Comparison of ENCODE assay signal across 11 cellular contexts in the genomic region with DNA sequence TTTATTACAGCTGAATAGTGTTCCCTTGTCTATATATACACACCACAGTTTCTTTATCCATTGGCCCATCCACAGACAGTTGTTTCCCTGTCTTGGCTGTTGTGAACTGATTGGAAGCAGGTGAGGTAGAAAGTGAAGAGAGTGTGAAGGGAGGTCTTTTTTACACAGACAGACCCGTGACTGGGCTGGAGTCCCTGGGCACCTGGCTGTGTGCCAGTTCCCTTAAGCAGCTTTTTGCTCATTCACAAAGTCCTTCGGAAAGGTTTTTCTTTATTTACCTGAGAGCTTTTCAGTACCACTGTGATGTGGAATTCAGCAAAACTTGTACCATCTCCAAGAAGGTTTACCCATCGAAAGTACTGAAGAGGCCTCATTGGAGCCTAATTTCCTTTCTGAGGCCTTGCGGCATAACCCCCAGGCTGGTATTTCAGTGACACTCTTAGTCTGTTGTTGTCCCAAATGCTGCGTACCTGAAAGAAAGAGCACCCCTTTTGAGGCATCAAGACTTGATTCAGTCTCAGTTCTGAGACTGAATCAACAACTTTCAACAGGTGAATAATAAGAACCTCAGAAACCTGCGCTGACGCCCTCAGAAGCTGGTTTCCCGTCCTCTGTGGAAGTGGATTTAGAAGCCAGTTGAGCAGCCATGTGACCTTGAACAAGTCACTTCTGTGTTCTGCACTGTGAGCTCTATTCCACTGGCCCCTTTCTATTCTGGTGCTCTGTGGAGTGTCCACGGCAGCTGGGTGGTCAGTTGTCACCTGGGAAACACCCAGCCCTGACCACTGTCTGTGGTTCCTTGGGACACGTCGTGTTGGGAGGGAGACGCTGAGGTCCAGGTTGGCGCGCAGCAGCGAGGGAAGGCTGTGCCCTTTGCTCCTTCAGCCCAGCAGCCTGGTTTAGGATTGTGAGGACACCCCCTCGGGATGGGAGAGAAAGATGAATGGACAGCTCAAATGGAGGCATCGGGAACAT. TPM values are rescaled to one million over a fixed set of nuclear protein-coding genes. Genes with fewer than 3 reads are reported as not detected.
A peak's percentile ranks its signal among the peaks of the same experiment; 100 is the strongest.
DNase-seq lines count a peak whose midpoint lies in the region; ATAC-seq, FAIRE-seq and TF ChIP-seq lines count a peak whose summit lies in the region.
"Had no signal": no experiment of that assay in that cellular context is flagged by ENCODE, and none has a peak within 500 bp of the region (broad histone marks: within the 10 kb centered on the region; RNA-seq: fewer than 3 reads in every experiment).

No MANE protein-coding gene starts in this region.

- H3K9me3 ChIP-seq in HEK293 (ENCODE audit: control insufficient read depth, insufficient read depth, low read depth, low read length) (no peaks in the 10 kb centered on the region), osteoblast (ENCODE audit: low read depth, low read length) (no peaks in the 10 kb centered on the region)

- peaks cover 72% of the 10 kb centered on the region for H3K36me3 Mint-ChIP-seq in T-helper 2 cell treated with Interferon-gamma antibody and Interleukin-4, amounts not matched to agents 5 μg/mL and 100 μg/mL, for 36 hours (ENCODE audit: low read depth)
- peaks cover 73% of the 10 kb centered on the region for H3K36me3 Mint-ChIP-seq in activated naive CD8-positive, alpha-beta T cell treated with anti-CD3 and anti-CD28 coated beads, Interleukin-2, amount 50 U/mL, for 24 hours (ENCODE audit: low read depth)

- H3K27me3 Mint-ChIP-seq in T-helper 2 cell treated with Interferon-gamma antibody and Interleukin-4, amounts not matched to agents 5 μg/mL and 100 μg/mL, for 36 hours (ENCODE audit: low read depth): no peaks in the 10 kb centered on the region
- H3K27me3 Mint-ChIP-seq in activated naive CD8-positive, alpha-beta T cell treated with anti-CD3 and anti-CD28 coated beads, Interleukin-2, amount 50 U/mL, for 24 hours: no peaks in the 10 kb centered on the region

- ATAC-seq in activated naive CD8-positive, alpha-beta T cell treated with anti-CD3 and anti-CD28 coated beads, Interleukin-2, amount 50 U/mL, for 24 hours: no peak
- ATAC-seq in GM18870 (IDR thresholded peaks at IDR 0.05; ENCODE audit: unreplicated experiment): no peak

- H3K4me2 ChIP-seq in osteoblast (ENCODE audit: insufficient read depth, low read length): no peak overlapping the region

- H2AFZ ChIP-seq in osteoblast (ENCODE audit: low read length): no peak overlapping the region

- no peak for TF ChIP-seq POLR2A in GM12892 (IDR thresholded peaks at IDR 0.05; ENCODE audit: low read depth, low read length)

- no peak for DNase-seq in T-helper 2 cell treated with Interferon-gamma antibody and Interleukin-4, amounts not matched to agents 5 μg/mL and 100 μg/mL, for 36 hours (ENCODE audit: low spot score)
- DNase-seq in T-helper 2 cell (no peak), osteoblast (ENCODE audit: insufficient read length, low spot score, missing footprints) (no peak), GM12892 (ENCODE audit: insufficient read length) (no peak), nucleus accumbens (lab: John Stamatoyannopoulos, UW) (no peak)
- no peak for DNase-seq in activated naive CD8-positive, alpha-beta T cell treated with anti-CD3 and anti-CD28 coated beads, Interleukin-2, amount 50 U/mL, for 24 hours
- DNase-seq: brain microvascular endothelial cell, NCI-H2029 had no signal

- CTCF ChIA-PET in HEK293 (lab: Yijun Ruan, JAX): interaction anchor here (0.5 to 3.0 kb wide), 6 partner anchors 11 to 1631 kb away, joined by 3 to 13 read pairs (median 4); no protein-coding TSS in a partner anchor

- H3K27me3 ChIP-seq in osteoblast (ENCODE audit: insufficient read depth, low read length): no peaks in the 10 kb centered on the region
- H3K27me3 ChIP-seq: brain microvascular endothelial cell had no signal

- H3K9me3 Mint-ChIP-seq in T-helper 2 cell treated with Interferon-gamma antibody and Interleukin-4, amounts not matched to agents 5 μg/mL and 100 μg/mL, for 36 hours: no peaks in the 10 kb centered on the region
- H3K9me3 Mint-ChIP-seq in activated naive CD8-positive, alpha-beta T cell treated with anti-CD3 and anti-CD28 coated beads, Interleukin-2, amount 50 U/mL, for 24 hours: no peaks in the 10 kb centered on the region

- POLR2A ChIA-PET in HEK293 (lab: Yijun Ruan, JAX): no interaction called here

- no peaks in the 10 kb centered on the region for H3K4me1 ChIP-seq in HEK293 (ENCODE audit: control insufficient read depth, insufficient read depth, low read length)
- no peaks in the 10 kb centered on the region for H3K4me1 ChIP-seq in osteoblast (ENCODE audit: insufficient read depth, low read length)

- H4K20me1 ChIP-seq in osteoblast (ENCODE audit: insufficient read depth, low read length): no peaks in the 10 kb centered on the region

- TF ChIP-seq CTCF in HEK293 (tag by site-specific recombination; IDR thresholded peaks at IDR 0.05) (no peak), osteoblast (IDR thresholded peaks at IDR 0.05; ENCODE audit: extremely low read depth, low read depth, low read length) (no peak)

- H3K27ac ChIP-seq in HEK293 (ENCODE audit: extremely low read depth, low read depth, low read length) (no peak overlapping the region), osteoblast (ENCODE audit: low read depth, low read length) (peak overlapping the region; percentile 28)
- H3K27ac ChIP-seq: brain microvascular endothelial cell had no signal

- peaks cover 28% of the 10 kb centered on the region for H3K4me1 Mint-ChIP-seq in T-helper 2 cell treated with Interferon-gamma antibody and Interleukin-4, amounts not matched to agents 5 μg/mL and 100 μg/mL, for 36 hours (ENCODE audit: low read depth)
- peaks cover 28% of the 10 kb centered on the region for H3K4me1 Mint-ChIP-seq in activated naive CD8-positive, alpha-beta T cell treated with anti-CD3 and anti-CD28 coated beads, Interleukin-2, amount 50 U/mL, for 24 hours

- H3K4me3 Mint-ChIP-seq in T-helper 2 cell treated with Interferon-gamma antibody and Interleukin-4, amounts not matched to agents 5 μg/mL and 100 μg/mL, for 36 hours: no peak overlapping the region
- no peak overlapping the region for H3K4me3 Mint-ChIP-seq in activated naive CD8-positive, alpha-beta T cell treated with anti-CD3 and anti-CD28 coated beads, Interleukin-2, amount 50 U/mL, for 24 hours

- H3K36me3 ChIP-seq in HEK293 (ENCODE audit: control insufficient read depth in 2 of 2, insufficient read depth in 1 of 2, low read length in 2 of 2) (peaks cover 11 to 82% of the 10 kb centered on the region in 2 experiments), osteoblast (ENCODE audit: insufficient read depth, low read length) (peaks cover 70% of the 10 kb centered on the region)

- FAIRE-seq in GM12892 (lab: Jason Lieb, UNC): no peak
- FAIRE-seq: D721Med had no signal

- H3K79me2 ChIP-seq in osteoblast (ENCODE audit: insufficient read depth, low read length): peaks cover 40% of the 10 kb centered on the region

- H3K27ac Mint-ChIP-seq in T-helper 2 cell treated with Interferon-gamma antibody and Interleukin-4, amounts not matched to agents 5 μg/mL and 100 μg/mL, for 36 hours: peak overlapping the region; percentile 43
- peak overlapping the region; percentile 9 for H3K27ac Mint-ChIP-seq in activated naive CD8-positive, alpha-beta T cell treated with anti-CD3 and anti-CD28 coated beads, Interleukin-2, amount 50 U/mL, for 24 hours

- H3K4me3 ChIP-seq in HEK293 (ENCODE audit: low read depth, low read length) (no peak overlapping the region), osteoblast (ENCODE audit: insufficient read depth, low read length) (no peak overlapping the region)

TF ChIP-seq in HEK293, 187 proteins besides CTCF, POLR2A, EP300 and RAD21:
- TF ChIP-seq PRDM1 (tag by site-specific recombination; IDR thresholded peaks at IDR 0.05): no peak
- peak; percentile 50; the same call in 1 of the 2 replicates for TF ChIP-seq SCRT2 (tag by site-specific recombination; IDR thresholded peaks at IDR 0.05)

RNA-seq across cellular contexts. Expression of a gene that starts 53.9 kb away (rescaled TPM):
- 40.2 and 122 TPM in 2 replicates for total RNA-seq in osteoblast
- polyA plus RNA-seq in GM12892 (2012; ENCODE audit: missing spikeins): not detected
